Comparison of ENCODE assay signal across 8 cellular contexts in genomic region chr9:133738039-133738805, GRCh38. TPM values are rescaled to one million over a fixed set of nuclear protein-coding genes. Genes with fewer than 3 reads are reported as not detected.
A peak's percentile ranks its signal among the peaks of the same experiment; 100 is the strongest.
DNase-seq lines count a peak whose midpoint lies in the region; ATAC-seq, FAIRE-seq and TF ChIP-seq lines count a peak whose summit lies in the region.

Gene SARDH, minus strand, starts transcription at chr9:133738352. Its CDS starts 4,179 bp downstream, at chr9:133734173.

- no peaks in the 10 kb centered on the region for H3K79me2 ChIP-seq in endothelial cell of umbilical vein (ENCODE audit: control insufficient read depth, insufficient read depth, low read length)

- ATAC-seq in stimulated activated naive CD8-positive, alpha-beta T cell treated with anti-CD3 and anti-CD28 coated beads, Interleukin-15, Interleukin-2, amounts not matched to agents 100 U/mL and 50 U/mL, for 24 hours, result peak; percentile 71
- ATAC-seq in GM21390 (IDR thresholded peaks at IDR 0.05; ENCODE audit: unreplicated experiment), result no peak

- CTCF ChIA-PET in endothelial cell of umbilical vein (lab: Charles Lee), result interaction anchor here (0.8 kb wide), 1 partner anchor 255 kb away, joined by 3 read pairs; no protein-coding TSS in a partner anchor

- dilution Hi-C loops in endothelial cell of umbilical vein (cut with MboI; ENCODE audit: extremely low pct_ligation_motif_present, low sequenced_read_pairs), result no loop called here

- H3K27me3 ChIP-seq in endothelial cell of umbilical vein (ENCODE audit: control insufficient read depth in 2 of 2, insufficient read depth in 2 of 2, low read length in 2 of 2) (no peaks in the 10 kb centered on the region), mononuclear cell (ENCODE audit: insufficient read depth, low read length) (no peaks in the 10 kb centered on the region)

- peak within 1 kb of the TSS in 1 of 3 experiments; percentile 5 for H3K4me3 ChIP-seq in endothelial cell of umbilical vein (replicated peaks in 1 of 3; ENCODE audit: insufficient read depth in 1 of 3, low read depth in 1 of 3, low read length in 3 of 3)
- H3K4me3 ChIP-seq in mononuclear cell (ENCODE audit: low read length), result peak within 1 kb of the TSS; percentile 4

- TF ChIP-seq CTCF in endothelial cell of umbilical vein (IDR thresholded peaks at IDR 0.05; ENCODE audit: extremely low read depth in 1 of 2, insufficient read depth in 1 of 2, low read depth in 1 of 2, low read length in 2 of 2), result no peak

- H3K9me1 ChIP-seq in endothelial cell of umbilical vein (replicated peaks; ENCODE audit: control insufficient read depth, extremely low read depth, insufficient read depth, low read length), result no peaks in the 10 kb centered on the region

- DNase-seq in DMS53 treated with DMSO at 0.1 percent for 48 hours (lab: John Stamatoyannopoulos, UW; ENCODE audit: unreplicated experiment) (peak; percentile 70), LHCN-M2 (ENCODE audit: low read depth) (peak; percentile 81), endothelial cell of umbilical vein (ENCODE audit: low read depth, low spot score) (peak; percentile 44), NCI-H1694 (lab: John Stamatoyannopoulos, UW) (no peak)
- DNase-seq in activated CD4-positive, alpha-beta T cell treated with anti-CD3 and anti-CD28 coated beads for 4 hours, result peak; percentile 15 to 23
- peak; percentile 66 for DNase-seq in stimulated activated naive CD8-positive, alpha-beta T cell treated with anti-CD3 and anti-CD28 coated beads, Interleukin-15, Interleukin-2, amounts not matched to agents 100 U/mL and 50 U/mL, for 24 hours

- H2AFZ ChIP-seq in endothelial cell of umbilical vein (ENCODE audit: low read depth, low read length), result peak within 1 kb of the TSS; percentile 94

- peak within 1 kb of the TSS; percentile 57 for H3K4me2 ChIP-seq in endothelial cell of umbilical vein (ENCODE audit: insufficient read depth, low read length)

- H4K20me1 ChIP-seq in endothelial cell of umbilical vein (replicated peaks; ENCODE audit: control insufficient read depth, extremely low read depth, insufficient read depth, low read length), result no peaks in the 10 kb centered on the region

- H3K9me3 ChIP-seq in endothelial cell of umbilical vein (replicated peaks; ENCODE audit: control insufficient read depth, insufficient read depth, low read length), result no peaks in the 10 kb centered on the region
- H3K9me3 ChIP-seq in mononuclear cell (ENCODE audit: low read depth, low read length), result no peaks in the 10 kb centered on the region

- peaks cover 2% of the 10 kb centered on the region for H3K4me1 ChIP-seq in endothelial cell of umbilical vein (ENCODE audit: control insufficient read depth, extremely low read depth, insufficient read depth, low read length)
- H3K4me1 ChIP-seq in mononuclear cell (ENCODE audit: insufficient read depth, low read length), result peaks cover 4% of the 10 kb centered on the region

- H3K27ac ChIP-seq in endothelial cell of umbilical vein (ENCODE audit: insufficient read depth, low read depth, low read length), result no peak within 1 kb of the TSS

- no peak for TF ChIP-seq POLR2A in endothelial cell of umbilical vein (IDR thresholded peaks at IDR 0.05; ENCODE audit: low read depth, low read length)

- intact Hi-C loops in endothelial cell of umbilical vein (cut with micrococcal nuclease), result no loop called here

- POLR2A ChIA-PET in endothelial cell of umbilical vein (lab: Charles Lee), result no interaction called here

- no TSS peak for BruUV-seq in endothelial cell of umbilical vein (replicated peaks; lab: Mats Ljungman, UMichigan)

- H3K36me3 ChIP-seq in endothelial cell of umbilical vein (ENCODE audit: control insufficient read depth in 2 of 2, extremely low read depth in 1 of 2, insufficient read depth in 2 of 2, low read length in 2 of 2), result no peaks in the 10 kb centered on the region

- no peak within 1 kb of the TSS for H3K9ac ChIP-seq in endothelial cell of umbilical vein (replicated peaks; ENCODE audit: extremely low read depth, insufficient read depth, low read length)

- FAIRE-seq in endothelial cell of umbilical vein (lab: Jason Lieb, UNC), result peak; percentile 47

TF ChIP-seq in endothelial cell of umbilical vein, 7 proteins besides CTCF, POLR2A, EP300 and RAD21:
- TF ChIP-seq EZH2 (IDR thresholded peaks at IDR 0.05; ENCODE audit: borderline replicate concordance, low read depth, low read length, severe bottlenecking) (no peak), MYC (IDR thresholded peaks at IDR 0.05; ENCODE audit: low read depth, low read length) (no peak), POLR2AphosphoS5 (IDR thresholded peaks at IDR 0.05; ENCODE audit: insufficient read depth, low read depth, low read length) (no peak), GATA2 (IDR thresholded peaks at IDR 0.05; ENCODE audit: insufficient read depth, insufficient read length, low read depth, low read length) (no peak), FOS (IDR thresholded peaks at IDR 0.05; ENCODE audit: borderline replicate concordance, insufficient read depth, low read length) (no peak), JUN (IDR thresholded peaks at IDR 0.05; ENCODE audit: borderline replicate concordance, insufficient read depth, insufficient read length, low read depth) (no peak)
- TF ChIP-seq, protein P1, sequence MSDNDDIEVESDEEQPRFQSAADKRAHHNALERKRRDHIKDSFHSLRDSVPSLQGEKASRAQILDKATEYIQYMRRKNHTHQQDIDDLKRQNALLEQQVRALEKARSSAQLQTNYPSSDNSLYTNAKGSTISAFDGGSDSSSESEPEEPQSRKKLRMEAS (IDR thresholded peaks at IDR 0.05; ENCODE audit: insufficient read depth, insufficient read length), result no peak

RNA-seq across cellular contexts. Expression of gene SARDH, which starts in this region (rescaled TPM):
- total RNA-seq in LHCN-M2 (2014; rRNA removed) (52.5 and 54.8 TPM in 2 replicates), endothelial cell of umbilical vein (0.30 and 0.44 TPM in 2 replicates), mononuclear cell (4.7 TPM)
- 32.4 TPM for polyA plus RNA-seq in LHCN-M2 (2012)
- polyA plus RNA-seq in endothelial cell of umbilical vein, result 0.16 and 0.19 TPM in 2 replicates
- 0.10 and 0.14 TPM in 2 replicates for polyA plus RNA-seq in endothelial cell of umbilical vein (2011; cell fraction: cytosol; rRNA removed)
- 0.55 and 0.66 TPM in 2 replicates for polyA plus RNA-seq in endothelial cell of umbilical vein (2011; cell fraction: nucleus; rRNA removed)
- polyA plus RNA-seq in endothelial cell of umbilical vein (2012), result 0.08 and 0.44 TPM in 2 replicates
- polyA minus RNA-seq in endothelial cell of umbilical vein, result 0.13 TPM in 1 of 2 replicates, not detected in the other
- not detected for polyA minus RNA-seq in endothelial cell of umbilical vein (2011; cell fraction: cytosol; rRNA and poly(A)+ RNA removed)
- polyA minus RNA-seq in endothelial cell of umbilical vein (2011; cell fraction: nucleus; rRNA and poly(A)+ RNA removed), result 0.14 and 0.38 TPM in 2 replicates

Comparison
In these comparisons a context has a peak if more than half of its experiments do, and no peak if none do; other contexts are left out.
1. Peak in DNase-seq and H3K4me2 ChIP-seq in endothelial cell of umbilical vein; RNA of the gene not detected or under 1 TPM.